Comparison of ENCODE assay signal across 7 cellular contexts in genomic region chr1:120431626-120432025, GRCh38. TPM values are rescaled to one million over a fixed set of nuclear protein-coding genes. Genes with fewer than 3 reads are reported as not detected.
DNase-seq lines count a peak whose midpoint lies in the region; ATAC-seq and TF ChIP-seq lines count a peak whose summit lies in the region.
"Not testable (repeated sequence)": the region's sequence is repeated elsewhere in the genome, so short reads cannot be mapped to it uniquely, and the experiment has no call there.

No MANE protein-coding gene starts in this region.

- POLR2A ChIA-PET in BJ (lab: Charles Lee); IMR-90 (lab: Charles Lee; ENCODE audit: unreplicated experiment): not testable (repeated sequence)

- not testable (repeated sequence) for H3K18ac ChIP-seq in IMR-90 (ENCODE audit: low read depth, low read length); trophoblast cell (ENCODE audit: low read length)

- H3K27me3 ChIP-seq in BJ (ENCODE audit: control insufficient read depth, insufficient read depth, low read length); IMR-90 (ENCODE audit: control insufficient read depth, insufficient read depth, low read length); hepatocyte; trophoblast cell (ENCODE audit: insufficient read depth, low read length): not testable (repeated sequence)

- not testable (repeated sequence) for TF ChIP-seq POLR2A in IMR-90 (IDR thresholded peaks at IDR 0.05; ENCODE audit: low read depth, low read length)

- H2AFZ ChIP-seq in IMR-90 (replicated peaks; ENCODE audit: low read length, poor library complexity); hepatocyte; trophoblast cell (ENCODE audit: insufficient read depth, low read length, poor library complexity): not testable (repeated sequence)

- H3K79me2 ChIP-seq in hepatocyte; trophoblast cell (ENCODE audit: control insufficient read depth, insufficient read depth, low read length, poor library complexity): not testable (repeated sequence)

- not testable (repeated sequence) for H4K5ac ChIP-seq in IMR-90 (ENCODE audit: low read depth, low read length)

- not testable (repeated sequence) for H2AK9ac ChIP-seq in IMR-90 (replicated peaks; ENCODE audit: low read depth, low read length, poor library complexity)

- not testable (repeated sequence) for BruUV-seq in IMR-90 (replicated peaks; lab: Mats Ljungman, UMichigan)

- H3K23ac ChIP-seq in IMR-90 (ENCODE audit: low read depth, low read length); trophoblast cell (ENCODE audit: low read length): not testable (repeated sequence)

- H2BK12ac ChIP-seq in trophoblast cell (ENCODE audit: low read length) = not testable (repeated sequence)

- H4K12ac ChIP-seq in trophoblast cell (ENCODE audit: low read depth, low read length) = not testable (repeated sequence)

- WGBS in IMR-90 (ENCODE audit: extremely low coverage in 2 of 2, insufficient read length in 1 of 2), 2 experiments = no CpG with 5 or more reads among the region's 3 CpGs
- 28% methylated on average over 2 of the region's 3 CpGs for WGBS in hepatocyte (ENCODE audit: low lambda C conversion rate, missing lambda C conversion rate)
- no CpG with 5 or more reads among the region's 3 CpGs for WGBS in trophoblast cell (ENCODE audit: extremely low coverage, insufficient coverage, insufficient read length)

- not testable (repeated sequence) for H4K91ac ChIP-seq in IMR-90 (ENCODE audit: insufficient read depth, low read depth, low read length); trophoblast cell (ENCODE audit: low read depth, low read length)

- H3K4me1 ChIP-seq in IMR-90 (ENCODE audit: control insufficient read depth, insufficient read depth, low read length); hepatocyte (ENCODE audit: insufficient read depth); trophoblast cell (ENCODE audit: control insufficient read depth in 1 of 2, insufficient read depth in 2 of 2, low read length in 2 of 2): not testable (repeated sequence)

- not testable (repeated sequence) for H4K20me1 ChIP-seq in IMR-90 (ENCODE audit: insufficient read depth, low read length); hepatocyte (ENCODE audit: insufficient read depth, poor library complexity, severe bottlenecking)

- not testable (repeated sequence) for H4K8ac ChIP-seq in IMR-90 (ENCODE audit: low read depth in 2 of 2, low read length in 2 of 2); trophoblast cell (ENCODE audit: low read depth, low read length)

- not testable (repeated sequence) for H2BK15ac ChIP-seq in IMR-90 (ENCODE audit: low read depth, low read length)

- intact Hi-C loops in IMR-90 (cut with micrococcal nuclease) = not testable (repeated sequence)

- H3K27ac ChIP-seq in IMR-90 (ENCODE audit: insufficient read depth, low read length); hepatocyte; trophoblast cell (ENCODE audit: low read depth, low read length): not testable (repeated sequence)

- H3K36me3 ChIP-seq in BJ (ENCODE audit: control insufficient read depth, insufficient read depth, low read length); IMR-90 (ENCODE audit: control insufficient read depth, insufficient read depth, low read length); hepatocyte (replicated peaks; ENCODE audit: insufficient read depth, low read depth); trophoblast cell (ENCODE audit: control insufficient read depth in 1 of 2, insufficient read depth in 2 of 2, low read length in 2 of 2): not testable (repeated sequence)

- not testable (repeated sequence) for H3K56ac ChIP-seq in IMR-90 (ENCODE audit: extremely low read depth, insufficient read depth, low read length)

- DNase-seq in BJ (ENCODE audit: low read depth) (peak; percentile 29), ELF-1 (ENCODE audit: low read depth, low spot score) (peak; percentile 1), IMR-90 (peak; percentile 8), fibroblast of gingiva (ENCODE audit: low read depth) (peak; percentile 3), fibroblast of the aortic adventitia (ENCODE audit: low read depth) (peak; percentile 2), hepatocyte (ENCODE audit: low spot score) (peak; percentile 14), trophoblast cell (peak; percentile 2 to 34)

- TF ChIP-seq RAD21 in IMR-90 (IDR thresholded peaks at IDR 0.05; ENCODE audit: low read length) = not testable (repeated sequence)

- not testable (repeated sequence) for H3K9me2 ChIP-seq in hepatocyte (replicated peaks; ENCODE audit: insufficient read depth)

- in situ Hi-C loops in IMR-90 (cut with MboI; ENCODE audit: low sequenced_read_pairs) = not testable (repeated sequence)

- dilution Hi-C loops in IMR-90 (cut with HindIII; ENCODE audit: low sequenced_read_pairs, unreplicated experiment) = not testable (repeated sequence)

- H3K14ac ChIP-seq in IMR-90 (replicated peaks; ENCODE audit: low read depth, low read length); trophoblast cell (ENCODE audit: low read length): not testable (repeated sequence)

- not testable (repeated sequence) for H2BK120ac ChIP-seq in IMR-90 (ENCODE audit: low read depth, low read length); trophoblast cell (ENCODE audit: insufficient read depth, low read length, poor library complexity)

- H2AK5ac ChIP-seq in IMR-90 (ENCODE audit: low read depth, low read length); trophoblast cell (ENCODE audit: low read length): not testable (repeated sequence)

- not testable (repeated sequence) for H3K4me3 ChIP-seq in BJ (ENCODE audit: low read depth, low read length); IMR-90 (ENCODE audit: insufficient read depth, low read depth, low read length); fibroblast of the aortic adventitia (ENCODE audit: low read depth, low read length); hepatocyte; trophoblast cell (ENCODE audit: low read depth, low read length)

- not testable (repeated sequence) for ATAC-seq in IMR-90 (ENCODE audit: low read depth)

- not testable (repeated sequence) for H3K9ac ChIP-seq in IMR-90 (ENCODE audit: low read depth, low read length); trophoblast cell (ENCODE audit: low read length)

- not testable (repeated sequence) for H3K4ac ChIP-seq in IMR-90 (ENCODE audit: low read depth, low read length); trophoblast cell (ENCODE audit: low read depth, low read length)

- not testable (repeated sequence) for H3K4me2 ChIP-seq in IMR-90 (ENCODE audit: low read depth, low read length); hepatocyte; trophoblast cell (ENCODE audit: low read length)

- not testable (repeated sequence) for H2BK5ac ChIP-seq in IMR-90 (ENCODE audit: low read depth, low read length, poor library complexity, severe bottlenecking); trophoblast cell (ENCODE audit: low read depth, low read length, poor library complexity)

- CTCF ChIA-PET in BJ (lab: Yijun Ruan, JAX); IMR-90 (lab: Yijun Ruan, JAX): not testable (repeated sequence)

- H3K9me3 ChIP-seq in IMR-90 (ENCODE audit: control insufficient read depth, insufficient read depth, low read length); hepatocyte (ENCODE audit: low read depth); trophoblast cell (ENCODE audit: insufficient read depth, low read depth, low read length): not testable (repeated sequence)

- H3K79me1 ChIP-seq in IMR-90 (ENCODE audit: low read depth in 1 of 2, low read length in 2 of 2); trophoblast cell (ENCODE audit: low read length): not testable (repeated sequence)

- not testable (repeated sequence) for H2BK20ac ChIP-seq in IMR-90 (ENCODE audit: low read depth, low read length)

- not testable (repeated sequence) for TF ChIP-seq CTCF in BJ (IDR thresholded peaks at IDR 0.05; ENCODE audit: insufficient read depth, low read depth, low read length); IMR-90 (conservative IDR thresholded peaks at IDR 0.05; ENCODE audit: low read depth, low read length); fibroblast of the aortic adventitia (IDR thresholded peaks at IDR 0.05; ENCODE audit: insufficient read depth, low read length); hepatocyte (IDR thresholded peaks at IDR 0.05; ENCODE audit: poor library complexity)

- H3K9me1 ChIP-seq in IMR-90 (ENCODE audit: insufficient read depth, low read length) = not testable (repeated sequence)

RNA-seq across cellular contexts. Expression of gene NBPF8, which starts 16.8 kb away (rescaled TPM):
- polyA plus RNA-seq in BJ (2011; rRNA removed) = 19.5 and 20.7 TPM in 2 replicates
- 5.3 and 5.6 TPM in 2 replicates for polyA minus RNA-seq in BJ (2011; rRNA and poly(A)+ RNA removed)
- total RNA-seq in IMR-90 (2012; rRNA removed) = 12.2 and 13.4 TPM in 2 replicates
- polyA plus RNA-seq in IMR-90 (2012; rRNA removed) = 24.4 and 29.4 TPM in 2 replicates
- 3.5 and 4.2 TPM in 2 replicates for polyA plus RNA-seq in IMR-90 (2012; cell fraction: cytosol; rRNA removed)
- polyA plus RNA-seq in IMR-90 (2012; cell fraction: nucleus; rRNA removed; ENCODE audit: low replicate concordance) = 56.5 and 278 TPM in 2 replicates
- 6.1 and 9.5 TPM in 2 replicates for total RNA-seq in fibroblast of the aortic adventitia (ENCODE audit: low replicate concordance)
- 14.4 and 19.1 TPM in 2 replicates for total RNA-seq in hepatocyte
- 7.3 and 11.4 TPM in 2 replicates for polyA plus RNA-seq in hepatocyte
- 7.0 and 7.4 TPM in 2 replicates for polyA plus RNA-seq in trophoblast cell (2013)
